ENCODE assay signal across 18 cellular contexts in the genomic region with DNA sequence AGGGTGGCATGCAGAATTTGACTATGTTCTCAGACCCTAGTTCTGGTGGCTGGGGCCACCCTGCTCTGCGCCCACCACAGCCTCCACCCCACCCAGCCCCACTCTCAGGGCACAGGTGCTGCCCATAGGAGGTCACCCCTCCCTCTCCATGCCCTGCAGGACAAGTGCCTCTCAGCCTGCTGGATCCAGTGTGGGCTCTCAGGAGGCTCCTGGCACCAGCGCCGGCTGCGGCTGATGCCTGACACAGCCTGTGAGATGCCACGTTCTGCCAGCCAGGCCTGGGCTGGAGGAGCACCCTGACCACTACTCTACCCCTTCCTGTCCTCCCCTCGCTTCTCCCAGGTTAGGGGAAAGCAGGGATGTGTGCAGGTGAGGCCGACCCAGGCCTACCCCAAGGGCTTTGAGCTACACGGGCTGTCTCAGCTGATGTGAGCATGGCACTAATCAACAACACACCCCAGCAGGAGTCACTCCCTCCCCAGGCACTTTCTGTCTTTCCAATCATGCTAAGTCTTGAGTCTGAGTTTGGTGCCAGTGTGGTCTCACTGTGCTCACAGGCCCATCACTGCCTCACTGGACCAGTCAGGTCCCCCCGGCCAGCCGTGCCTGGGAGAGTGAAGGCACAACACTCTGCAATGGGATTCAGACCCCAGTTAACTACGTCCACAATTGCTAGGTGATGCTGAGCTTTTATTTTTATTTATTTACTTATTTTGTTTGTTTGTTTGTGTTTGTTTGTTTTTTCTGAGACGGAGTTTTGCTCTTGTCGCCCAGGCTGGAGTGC. TPM values are rescaled to one million over a fixed set of nuclear protein-coding genes. Genes with fewer than 3 reads are reported as not detected.
A peak's percentile ranks its signal among the peaks of the same experiment; 100 is the strongest.
DNase-seq lines count a peak whose midpoint lies in the region; ATAC-seq and TF ChIP-seq lines count a peak whose summit lies in the region.
"Had no signal": no experiment of that assay in that cellular context is flagged by ENCODE, and none has a peak within 500 bp of the region (broad histone marks: within the 10 kb centered on the region; RNA-seq: fewer than 3 reads in every experiment).

No MANE protein-coding gene starts in this region.

- no peak for TF ChIP-seq POLR2A in sigmoid colon (IDR thresholded peaks at IDR 0.05)

- 85 to 92% methylated on average over 13 of the region's 13 CpGs for WGBS in sigmoid colon, 2 donors

- no peak overlapping the region for H3K4me3 ChIP-seq in sigmoid colon
- H3K4me3 ChIP-seq: BLaER1 had no signal

- peak; percentile 53 for DNase-seq in activated effector memory CD4-positive, alpha-beta T cell treated with anti-CD3 and anti-CD28 coated beads, Interleukin-2, amount 50 U/mL, for 16 hours
- no peak for DNase-seq in activated effector memory CD4-positive, alpha-beta T cell treated with Interleukin-2 at 50 U/mL for 16 hours
- DNase-seq in GM13977 (ENCODE audit: low spot score): peak; percentile 6
- peak; percentile 51 for DNase-seq in islet precursor cell
- DNase-seq in sigmoid colon: peak; percentile 58
- DNase-seq in inferior parietal cortex (ENCODE audit: extremely low spot score): no peak
- no peak for DNase-seq in activated naive CD8-positive, alpha-beta T cell treated with anti-CD3 and anti-CD28 coated beads, Interleukin-2, amount 50 U/mL, for 24 hours
- no peak for DNase-seq in NCI-H1930 (lab: John Stamatoyannopoulos, UW)
- DNase-seq: CD8-positive, alpha-beta memory T cell; DND-41; NCI-H1105; NCI-H1694; NCI-H748 treated with DMSO at 0.1 percent for 48 hours; PC-3 had no signal

- H3K9me3 Mint-ChIP-seq in activated naive CD8-positive, alpha-beta T cell treated with anti-CD3 and anti-CD28 coated beads, Interleukin-2, amount 50 U/mL, for 24 hours: no peaks in the 10 kb centered on the region

- no peaks in the 10 kb centered on the region for H3K36me3 ChIP-seq in sigmoid colon
- H3K36me3 ChIP-seq: BLaER1 had no signal

- H3K36me3 Mint-ChIP-seq in activated naive CD8-positive, alpha-beta T cell treated with anti-CD3 and anti-CD28 coated beads, Interleukin-2, amount 50 U/mL, for 24 hours (ENCODE audit: low read depth): no peaks in the 10 kb centered on the region

- in situ Hi-C loops in GM13977 (cut with MboI; ENCODE audit: low pct_unique_long_range_greater_than_20kb, low sequenced_read_pairs, unreplicated experiment): loop anchor here (25.0 kb wide), 1 partner anchor 280 kb away; no protein-coding TSS in a partner anchor

- no peak for TF ChIP-seq EP300 in sigmoid colon (IDR thresholded peaks at IDR 0.05)

- no peak for ATAC-seq in activated naive CD8-positive, alpha-beta T cell treated with anti-CD3 and anti-CD28 coated beads, Interleukin-2, amount 50 U/mL, for 24 hours
- ATAC-seq: PC-3 had no signal

- H3K4me1 Mint-ChIP-seq in activated naive CD8-positive, alpha-beta T cell treated with anti-CD3 and anti-CD28 coated beads, Interleukin-2, amount 50 U/mL, for 24 hours: peaks cover 9% of the 10 kb centered on the region

- H3K27me3 Mint-ChIP-seq in activated naive CD8-positive, alpha-beta T cell treated with anti-CD3 and anti-CD28 coated beads, Interleukin-2, amount 50 U/mL, for 24 hours: peaks cover 11% of the 10 kb centered on the region

- no peaks in the 10 kb centered on the region for H3K9me3 ChIP-seq in sigmoid colon

- no peak overlapping the region for H3K27ac Mint-ChIP-seq in activated naive CD8-positive, alpha-beta T cell treated with anti-CD3 and anti-CD28 coated beads, Interleukin-2, amount 50 U/mL, for 24 hours
- H3K27ac Mint-ChIP-seq: CD8-positive, alpha-beta memory T cell had no signal

- no peak overlapping the region for H3K27ac ChIP-seq in sigmoid colon
- H3K27ac ChIP-seq: BLaER1, HL-60 had no signal

- H3K27me3 ChIP-seq in sigmoid colon: peaks cover 0 to 9% (median 8%) of the 10 kb centered on the region in 3 donors

- TF ChIP-seq CTCF in GM13977 (IDR thresholded peaks at IDR 0.05; ENCODE audit: extremely low read depth, insufficient read depth, missing control alignments) (no peak), sigmoid colon (IDR thresholded peaks at IDR 0.05) (no peak)

- no peak overlapping the region for H3K4me3 Mint-ChIP-seq in activated naive CD8-positive, alpha-beta T cell treated with anti-CD3 and anti-CD28 coated beads, Interleukin-2, amount 50 U/mL, for 24 hours
- H3K4me3 Mint-ChIP-seq: CD8-positive, alpha-beta memory T cell had no signal

- H3K4me1 ChIP-seq in sigmoid colon: peaks cover 0 to 9% (median 7%) of the 10 kb centered on the region in 4 donors
- H3K4me1 ChIP-seq: BLaER1 had no signal

- intact Hi-C loops in sigmoid colon (cut with DNase I): no loop called here

RNA-seq across cellular contexts. Expression of gene BARX1, which starts 12.1 kb away (rescaled TPM):
- not detected for total RNA-seq in sigmoid colon
- under 1 TPM in 1 of 3 donors, not detected in 2; 0.23 TPM for polyA plus RNA-seq in sigmoid colon
- total RNA-seq: A172; CD8-positive, alpha-beta memory T cell; LHCN-M2; PC-3 had no signal
- polyA plus RNA-seq: CD8-positive, alpha-beta memory T cell had no signal

Comparison
In these comparisons a context has a peak if more than half of its experiments do, and no peak if none do; other contexts are left out.
1. DNase-seq: peak in activated effector memory CD4-positive, alpha-beta T cell treated with anti-CD3 and anti-CD28 coated beads, Interleukin-2, amount 50 U/mL, for 16 hours (single experiment), GM13977 (single experiment), islet precursor cell (single experiment) and sigmoid colon (single experiment); none in activated effector memory CD4-positive, alpha-beta T cell treated with Interleukin-2 at 50 U/mL for 16 hours (single experiment), inferior parietal cortex (single experiment), activated naive CD8-positive, alpha-beta T cell treated with anti-CD3 and anti-CD28 coated beads, Interleukin-2, amount 50 U/mL, for 24 hours (single experiment) and NCI-H1930 (0 of 2).